8 cellular contexts compared by ENCODE assay signal in genomic region chr6:63351995-63352586, GRCh38. TPM values are rescaled to one million over a fixed set of nuclear protein-coding genes. Genes with fewer than 3 reads are reported as not detected.
DNase-seq lines count a peak whose midpoint lies in the region; TF ChIP-seq lines count a peak whose summit lies in the region.

No MANE protein-coding gene starts in this region.

- peaks cover 51% of the 10 kb centered on the region for H3K4me1 Mint-ChIP-seq in HFFc6 (ENCODE audit: low read depth)
- H3K4me1 Mint-ChIP-seq in endothelial cell (ENCODE audit: unreplicated experiment), result no peaks in the 10 kb centered on the region

- H3K4me3 Mint-ChIP-seq in HFFc6 (no peak overlapping the region), endothelial cell (ENCODE audit: unreplicated experiment) (no peak overlapping the region)

- DNase-seq in cardiac muscle cell (ENCODE audit: low read depth in 1 of 2, low spot score in 1 of 2) (peak in 1 of 2 donors; percentile 78), right atrium auricular region (ENCODE audit: low spot score) (no peak), HFFc6 (peak; percentile 68), NB4 (ENCODE audit: low read depth) (peak; percentile 63), endothelial cell (ENCODE audit: low spot score) (no peak), skeletal muscle cell (ENCODE audit: low read depth) (peak; percentile 39), D341Med (ENCODE audit: low spot score) (no peak), erythroblast (lab: John Stamatoyannopoulos, UW) (no peak)

- H3K27me3 Mint-ChIP-seq in HFFc6 (ENCODE audit: insufficient read depth) (peaks cover 2% of the 10 kb centered on the region; the same call in 1 of the 2 replicates), endothelial cell (ENCODE audit: unreplicated experiment) (no peaks in the 10 kb centered on the region)

- H3K4me3 ChIP-seq in cardiac muscle cell (no peak overlapping the region), right atrium auricular region (no peak overlapping the region), NB4 (ENCODE audit: low read depth, low read length) (peak overlapping the region; percentile 58), skeletal muscle cell (ENCODE audit: low read depth, low read length) (no peak overlapping the region)

- H3K27ac Mint-ChIP-seq in HFFc6, result no peak overlapping the region
- peak overlapping the region; percentile 32 for H3K27ac Mint-ChIP-seq in endothelial cell (ENCODE audit: unreplicated experiment)

- peak; percentile 47 for TF ChIP-seq CTCF in cardiac muscle cell (IDR thresholded peaks at IDR 0.05; ENCODE audit: low read depth, low read length)
- peak in 1 of 2 donors; percentile 52 for TF ChIP-seq CTCF in right atrium auricular region (IDR thresholded peaks at IDR 0.05)
- peak; percentile 77 for TF ChIP-seq CTCF in HFFc6 (IDR thresholded peaks at IDR 0.05)
- peak; percentile 9 for TF ChIP-seq CTCF in NB4 (IDR thresholded peaks at IDR 0.05; ENCODE audit: low read depth, low read length)
- no peak for TF ChIP-seq CTCF in endothelial cell (IDR thresholded peaks at IDR 0.05; ENCODE audit: unreplicated experiment)

- H3K9me3 Mint-ChIP-seq in HFFc6, result no peaks in the 10 kb centered on the region
- no peaks in the 10 kb centered on the region for H3K9me3 Mint-ChIP-seq in endothelial cell (ENCODE audit: unreplicated experiment)

- H3K36me3 Mint-ChIP-seq in HFFc6 (ENCODE audit: low read depth), result no peaks in the 10 kb centered on the region
- no peaks in the 10 kb centered on the region for H3K36me3 Mint-ChIP-seq in endothelial cell (ENCODE audit: low read depth, unreplicated experiment)

- H3K27ac ChIP-seq in cardiac muscle cell (no peak overlapping the region), right atrium auricular region (no peak overlapping the region)

- H3K27me3 ChIP-seq in cardiac muscle cell, result no peaks in the 10 kb centered on the region
- H3K27me3 ChIP-seq in right atrium auricular region, result no peaks in the 10 kb centered on the region

- TF ChIP-seq POLR2A in NB4 (IDR thresholded peaks at IDR 0.05; ENCODE audit: extremely low read depth, insufficient read length), result no peak
- no peak for TF ChIP-seq POLR2A in erythroblast (IDR thresholded peaks at IDR 0.05; ENCODE audit: low read length)

- H3K9me3 ChIP-seq in cardiac muscle cell (ENCODE audit: low read depth), result no peaks in the 10 kb centered on the region
- no peaks in the 10 kb centered on the region for H3K9me3 ChIP-seq in right atrium auricular region

- no peaks in the 10 kb centered on the region for H3K4me1 ChIP-seq in cardiac muscle cell (ENCODE audit: low read depth)
- H3K4me1 ChIP-seq in right atrium auricular region, result no peaks in the 10 kb centered on the region

- H3K36me3 ChIP-seq in cardiac muscle cell (no peaks in the 10 kb centered on the region), right atrium auricular region (no peaks in the 10 kb centered on the region)

RNA-seq across cellular contexts. Expression of gene LGSN, which starts 32.3 kb away (rescaled TPM):
- total RNA-seq in cardiac muscle cell (not detected in 2 replicates), right atrium auricular region (not detected), endothelial cell (ENCODE audit: unreplicated experiment) (not detected)
- not detected in 2 replicates for polyA plus RNA-seq in cardiac muscle cell
- total RNA-seq in HFFc6 (2021; fragmentation: NEBNext Ultra II Directional; extraction: Animal tissue kit (Norgen Biotek cat#: 25700)), result not detected

Comparison
In these comparisons a context has a peak if more than half of its experiments do, and no peak if none do; other contexts are left out.
1. DNase-seq: peak in HFFc6 (single experiment), NB4 (single experiment) and skeletal muscle cell (single experiment); none in right atrium auricular region (single experiment), endothelial cell (single experiment), D341Med (single experiment) and erythroblast (0 of 2).